8 cellular contexts compared by ENCODE assay signal in genomic region chr1:183281553-183282091, GRCh38.
A peak's percentile ranks its signal among the peaks of the same experiment; 100 is the strongest.
DNase-seq lines count a peak whose midpoint lies in the region; ATAC-seq and TF ChIP-seq lines count a peak whose summit lies in the region.

No MANE protein-coding gene starts in this region.

- H3K4me3 ChIP-seq in GM23248 = no peak overlapping the region
- H3K4me3 ChIP-seq in upper lobe of left lung = no peak overlapping the region

- no peaks in the 10 kb centered on the region for H3K36me3 Mint-ChIP-seq in progenitor cell of endocrine pancreas (ENCODE audit: insufficient read depth)

- peak overlapping the region; percentile 62 for H3K27ac Mint-ChIP-seq in progenitor cell of endocrine pancreas

- peak overlapping the region; percentile 28 for H3K4me2 ChIP-seq in GM23248 (ENCODE audit: unreplicated experiment)

- no peaks in the 10 kb centered on the region for H3K9me3 ChIP-seq in GM23248 (ENCODE audit: low read depth)
- H3K9me3 ChIP-seq in upper lobe of left lung = no peaks in the 10 kb centered on the region

- in situ Hi-C loops in GM23248 (cut with MboI) = no loop called here

- H3K79me2 ChIP-seq in GM23248 (ENCODE audit: insufficient read depth) = peaks cover 5% of the 10 kb centered on the region; the same call in 1 of the 2 replicates

- DNase-seq in D341Med (ENCODE audit: low spot score) = peak; percentile 87
- DNase-seq in GM23248 = peak; percentile 94
- DNase-seq in NCI-H1092 (lab: John Stamatoyannopoulos, UW) = peak; percentile 71
- DNase-seq in SKM-1 treated with dmso at 0.1 percent for 144 hours (lab: John Stamatoyannopoulos, UW; ENCODE audit: unreplicated experiment) = peak; percentile 88
- DNase-seq in activated naive CD8-positive, alpha-beta T cell treated with anti-CD3 and anti-CD28 coated beads, Interleukin-2, amount 50 U/mL, for 16 hours (ENCODE audit: low read depth, low spot score) = peak; percentile 21
- peak; percentile 94 for DNase-seq in cardiac septum (ENCODE audit: low spot score)
- DNase-seq in progenitor cell of endocrine pancreas (ENCODE audit: low spot score, unreplicated experiment) = peak; percentile 88
- peak in 1 of 2 donors; percentile 94 for DNase-seq in upper lobe of left lung

- TF ChIP-seq CTCF in progenitor cell of endocrine pancreas (IDR thresholded peaks at IDR 0.05; ENCODE audit: unreplicated experiment) = peak; percentile 95
- peak; percentile 89 to 96 (median 90) for TF ChIP-seq CTCF in upper lobe of left lung (IDR thresholded peaks at IDR 0.05)

- H3K27me3 ChIP-seq in GM23248 (replicated peaks; ENCODE audit: insufficient read depth) (no peaks in the 10 kb centered on the region), upper lobe of left lung (no peaks in the 10 kb centered on the region)

- H3K36me3 ChIP-seq in GM23248 (ENCODE audit: low read depth) (no peaks in the 10 kb centered on the region), upper lobe of left lung (no peaks in the 10 kb centered on the region)

- H3K4me1 ChIP-seq in GM23248 (ENCODE audit: insufficient read depth) (peaks cover 58% of the 10 kb centered on the region), upper lobe of left lung (peaks cover 18 to 31% (median 24%) of the 10 kb centered on the region in 4 donors)

- H3K9me3 Mint-ChIP-seq in progenitor cell of endocrine pancreas (ENCODE audit: low read depth) = no peaks in the 10 kb centered on the region

- peak; percentile 92 to 94 for ATAC-seq in upper lobe of left lung (ENCODE audit: low FRiP score in 2 of 2)

- no peaks in the 10 kb centered on the region for H3K9me2 ChIP-seq in GM23248 (ENCODE audit: insufficient read depth)

- H3K4me1 Mint-ChIP-seq in progenitor cell of endocrine pancreas (ENCODE audit: low read depth) = peaks cover 9% of the 10 kb centered on the region

- no peak for TF ChIP-seq POLR2A in upper lobe of left lung (IDR thresholded peaks at IDR 0.05)

- H2AFZ ChIP-seq in GM23248 = peak overlapping the region; percentile 37; the same call in 1 of the 2 replicates

- 34 to 40% methylated on average over 11 of the region's 12 CpGs for WGBS in GM23248 (ENCODE audit: low coverage in 1 of 2, low lambda C conversion rate in 2 of 2, missing lambda C conversion rate in 2 of 2), 2 experiments
- 23 to 40% methylated on average over 9 to 11 of the region's 12 CpGs for WGBS in upper lobe of left lung, 2 donors

- peaks cover 13% of the 10 kb centered on the region for H3K27me3 Mint-ChIP-seq in progenitor cell of endocrine pancreas

- H3K27ac ChIP-seq in GM23248 = peak overlapping the region; percentile 99
- peak overlapping the region; percentile 29 to 87 (median 70) for H3K27ac ChIP-seq in upper lobe of left lung

- no peaks in the 10 kb centered on the region for H4K20me1 ChIP-seq in GM23248 (ENCODE audit: insufficient read depth)

- peaks cover 39% of the 10 kb centered on the region for H3F3A ChIP-seq in GM23248 (ENCODE audit: insufficient read depth)

- H3K9ac ChIP-seq in GM23248 = peak overlapping the region; percentile 83; the same call in 1 of the 2 replicates

- TF ChIP-seq EP300 in upper lobe of left lung (IDR thresholded peaks at IDR 0.05) = no peak

- intact Hi-C loops in cardiac septum (cut with DNase I) = loop anchor here (1.0 to 5.0 kb wide), 4 partner anchors 37 to 341 kb away; no protein-coding TSS in a partner anchor

- no peak overlapping the region for H3K4me3 Mint-ChIP-seq in progenitor cell of endocrine pancreas (ENCODE audit: low read depth)
